In genomic region chr18:666177-666576, GRCh38 we compare ENCODE assay signal across 12 cellular contexts. TPM values are rescaled to one million over a fixed set of nuclear protein-coding genes. Genes with fewer than 3 reads are reported as not detected.
DNase-seq lines count a peak whose midpoint lies in the region; ATAC-seq, FAIRE-seq and TF ChIP-seq lines count a peak whose summit lies in the region.
"Had no signal": no experiment of that assay in that cellular context is flagged by ENCODE, and none has a peak within 500 bp of the region (broad histone marks: within the 10 kb centered on the region; RNA-seq: fewer than 3 reads in every experiment).

No MANE protein-coding gene starts in this region.

- no peaks in the 10 kb centered on the region for H4K20me1 ChIP-seq in neural progenitor cell (ENCODE audit: low read depth)

- H3K4me2 ChIP-seq in neural progenitor cell, result no peak overlapping the region

- H2AFZ ChIP-seq in neural progenitor cell (replicated peaks), result no peak overlapping the region

- peaks cover 9% of the 10 kb centered on the region for H3K36me3 ChIP-seq in bronchial epithelial cell (ENCODE audit: control insufficient read depth, insufficient read depth, low read length)
- H3K36me3 ChIP-seq in neural progenitor cell, result peaks cover 19% of the 10 kb centered on the region

- TF ChIP-seq CTCF in LNCaP clone FGC (IDR thresholded peaks at IDR 0.05; ENCODE audit: control insufficient read depth, extremely low read depth, insufficient read depth), result 0 out of 2 replicates have a peak, but pooled peaks have one; percentile 25
- peak; percentile 32 for TF ChIP-seq CTCF in bronchial epithelial cell (IDR thresholded peaks at IDR 0.05; ENCODE audit: insufficient read depth, low read length, severe bottlenecking)
- TF ChIP-seq CTCF in neural progenitor cell (IDR thresholded peaks at IDR 0.05), result peak; percentile 50

- no peaks in the 10 kb centered on the region for H3K4me1 ChIP-seq in neural progenitor cell

- H3K4me1 Mint-ChIP-seq in activated CD4-positive, alpha-beta memory T cell treated with anti-CD3 and anti-CD28 coated beads, Interleukin-2, amount 10 ng/mL, durations not matched to agents 7 days and 5 days, result peaks cover 30% of the 10 kb centered on the region
- no peaks in the 10 kb centered on the region for H3K4me1 Mint-ChIP-seq in activated CD4-positive, alpha-beta memory T cell treated with anti-CD3 and anti-CD28 coated beads for 36 hours (ENCODE audit: low read depth)
- no peaks in the 10 kb centered on the region for H3K4me1 Mint-ChIP-seq in neural progenitor cell

- no peak for FAIRE-seq in bronchial epithelial cell (lab: Jason Lieb, UNC)

- peaks cover 23% of the 10 kb centered on the region for H3K79me2 ChIP-seq in neural progenitor cell (ENCODE audit: low read depth)

- H3K9me3 ChIP-seq in neural progenitor cell (ENCODE audit: low read depth), result no peaks in the 10 kb centered on the region

- no peak for DNase-seq in activated CD4-positive, alpha-beta memory T cell treated with anti-CD3 and anti-CD28 coated beads, Interleukin-2, amount 10 ng/mL, durations not matched to agents 7 days and 5 days
- no peak for DNase-seq in activated CD4-positive, alpha-beta memory T cell treated with anti-CD3 and anti-CD28 coated beads for 36 hours
- DNase-seq in LNCaP clone FGC (ENCODE audit: low read depth) (no peak), bronchial epithelial cell (ENCODE audit: low read depth) (no peak), neural progenitor cell (ENCODE audit: low spot score) (peak; percentile 18)
- no peak for DNase-seq in central memory CD4-positive, alpha-beta T cell
- DNase-seq: activated CD4-positive, alpha-beta T cell treated with anti-CD3 and anti-CD28 coated beads, Interleukin-2, amount 10 ng/mL, durations not matched to agents 7 days and 5 days; NCI-H2107 had no signal

- H3K27me3 ChIP-seq in bronchial epithelial cell (ENCODE audit: control insufficient read depth, insufficient read depth, low read length) (no peaks in the 10 kb centered on the region), neural progenitor cell (no peaks in the 10 kb centered on the region)

- H3K9ac ChIP-seq in neural progenitor cell, result no peak overlapping the region

- H3K27me3 Mint-ChIP-seq in activated CD4-positive, alpha-beta memory T cell treated with anti-CD3 and anti-CD28 coated beads, Interleukin-2, amount 10 ng/mL, durations not matched to agents 7 days and 5 days, result no peaks in the 10 kb centered on the region
- no peaks in the 10 kb centered on the region for H3K27me3 Mint-ChIP-seq in activated CD4-positive, alpha-beta memory T cell treated with anti-CD3 and anti-CD28 coated beads for 36 hours
- peaks cover 3% of the 10 kb centered on the region for H3K27me3 Mint-ChIP-seq in neural progenitor cell (ENCODE audit: insufficient read depth, low read depth)
- H3K27me3 Mint-ChIP-seq: activated CD4-positive, alpha-beta T cell treated with anti-CD3 and anti-CD28 coated beads, Interleukin-2, amount 10 ng/mL, durations not matched to agents 7 days and 5 days had no signal

- peak overlapping the region; percentile 61 for H3K27ac Mint-ChIP-seq in activated CD4-positive, alpha-beta memory T cell treated with anti-CD3 and anti-CD28 coated beads, Interleukin-2, amount 10 ng/mL, durations not matched to agents 7 days and 5 days
- no peak overlapping the region for H3K27ac Mint-ChIP-seq in activated CD4-positive, alpha-beta memory T cell treated with anti-CD3 and anti-CD28 coated beads for 36 hours
- no peak overlapping the region for H3K27ac Mint-ChIP-seq in neural progenitor cell
- H3K27ac Mint-ChIP-seq: activated CD4-positive, alpha-beta T cell treated with anti-CD3 and anti-CD28 coated beads, Interleukin-2, amount 10 ng/mL, durations not matched to agents 7 days and 5 days; activated naive CD4-positive, alpha-beta T cell treated with anti-CD3 and anti-CD28 coated beads, Interleukin-2, amount 50 U/mL, for 72 hours had no signal

- ATAC-seq in HG02981 (IDR thresholded peaks at IDR 0.05; ENCODE audit: unreplicated experiment) (no peak), GM19463 (IDR thresholded peaks at IDR 0.05; ENCODE audit: unreplicated experiment) (no peak)

- H3K4me3 ChIP-seq in LNCaP clone FGC (ENCODE audit: low read depth, low read length) (no peak overlapping the region), bronchial epithelial cell (ENCODE audit: low read depth, low read length) (no peak overlapping the region), neural progenitor cell (no peak overlapping the region)
- H3K4me3 ChIP-seq: skin epidermis had no signal

- intact Hi-C loops in activated CD4-positive, alpha-beta memory T cell treated with anti-CD3 and anti-CD28 coated beads for 36 hours (cut with micrococcal nuclease), result no loop called here

- no peak overlapping the region for H3K4me3 Mint-ChIP-seq in activated CD4-positive, alpha-beta memory T cell treated with anti-CD3 and anti-CD28 coated beads, Interleukin-2, amount 10 ng/mL, durations not matched to agents 7 days and 5 days
- no peak overlapping the region for H3K4me3 Mint-ChIP-seq in activated CD4-positive, alpha-beta memory T cell treated with anti-CD3 and anti-CD28 coated beads for 36 hours
- peak overlapping the region; percentile 27 for H3K4me3 Mint-ChIP-seq in neural progenitor cell
- H3K4me3 Mint-ChIP-seq: activated CD4-positive, alpha-beta T cell treated with anti-CD3 and anti-CD28 coated beads, Interleukin-2, amount 10 ng/mL, durations not matched to agents 7 days and 5 days had no signal

- no peak overlapping the region for H3K27ac ChIP-seq in neural progenitor cell
- H3K27ac ChIP-seq: skin epidermis had no signal

- H3K36me3 Mint-ChIP-seq in activated CD4-positive, alpha-beta memory T cell treated with anti-CD3 and anti-CD28 coated beads, Interleukin-2, amount 10 ng/mL, durations not matched to agents 7 days and 5 days (ENCODE audit: low read depth), result peaks cover 71% of the 10 kb centered on the region
- H3K36me3 Mint-ChIP-seq in activated CD4-positive, alpha-beta memory T cell treated with anti-CD3 and anti-CD28 coated beads for 36 hours, result peaks cover 64% of the 10 kb centered on the region
- H3K36me3 Mint-ChIP-seq in neural progenitor cell, result peaks cover 54% of the 10 kb centered on the region

- CTCF ChIA-PET in activated CD4-positive, alpha-beta memory T cell treated with anti-CD3 and anti-CD28 coated beads, Interleukin-2, amount 10 ng/mL, durations not matched to agents 7 days and 5 days (lab: Charles Lee), result interaction anchor here (0.6 to 1.2 kb wide), 5 partner anchors 8 to 145 kb away, joined by 3 read pairs; no protein-coding TSS in a partner anchor
- CTCF ChIA-PET in activated CD4-positive, alpha-beta memory T cell treated with anti-CD3 and anti-CD28 coated beads for 36 hours (lab: Charles Lee), result interaction anchor here (1.0 kb wide), 2 partner anchors 164 to 173 kb away, joined by 3 read pairs; no protein-coding TSS in a partner anchor

- peaks cover 4% of the 10 kb centered on the region for H3K9me3 Mint-ChIP-seq in activated CD4-positive, alpha-beta memory T cell treated with anti-CD3 and anti-CD28 coated beads, Interleukin-2, amount 10 ng/mL, durations not matched to agents 7 days and 5 days
- H3K9me3 Mint-ChIP-seq in activated CD4-positive, alpha-beta memory T cell treated with anti-CD3 and anti-CD28 coated beads for 36 hours, result peaks cover 16% of the 10 kb centered on the region
- H3K9me3 Mint-ChIP-seq in neural progenitor cell, result peaks cover 17% of the 10 kb centered on the region

- POLR2A ChIA-PET in activated CD4-positive, alpha-beta memory T cell treated with anti-CD3 and anti-CD28 coated beads, Interleukin-2, amount 10 ng/mL, durations not matched to agents 7 days and 5 days (lab: Charles Lee), result interaction anchor here (1.3 kb wide), 1 partner anchor 9 kb away, joined by 4 read pairs; the partner anchor contains the start of gene TYMS
- POLR2A ChIA-PET in activated CD4-positive, alpha-beta memory T cell treated with anti-CD3 and anti-CD28 coated beads for 36 hours (lab: Charles Lee), result no interaction called here

- no peaks in the 10 kb centered on the region for H3F3A ChIP-seq in neural progenitor cell (ENCODE audit: low read depth)

RNA-seq across cellular contexts. Expression of gene TYMS, which starts 8.7 kb away (rescaled TPM):
- total RNA-seq in activated CD4-positive, alpha-beta memory T cell treated with anti-CD3 and anti-CD28 coated beads, Interleukin-2, amount 10 ng/mL, durations not matched to agents 7 days and 5 days, result 100 to 1,000 TPM; 279 to 288 TPM
- total RNA-seq in activated CD4-positive, alpha-beta memory T cell treated with anti-CD3 and anti-CD28 coated beads for 36 hours, result 100 to 1,000 TPM; 281 to 287 TPM
- total RNA-seq in bronchial epithelial cell (3.1 and 5.5 TPM in 2 replicates), neural progenitor cell (ENCODE audit: low replicate concordance) (60.3 and 86.9 TPM in 2 replicates)

RNA-seq across cellular contexts. Expression of gene ENOSF1, which starts 46.3 kb away (rescaled TPM):
- total RNA-seq in activated CD4-positive, alpha-beta memory T cell treated with anti-CD3 and anti-CD28 coated beads, Interleukin-2, amount 10 ng/mL, durations not matched to agents 7 days and 5 days, result 10 to 100 TPM; 65.3 to 67.1 TPM
- 10 to 100 TPM; 59.1 to 61.2 TPM for total RNA-seq in activated CD4-positive, alpha-beta memory T cell treated with anti-CD3 and anti-CD28 coated beads for 36 hours
- total RNA-seq in bronchial epithelial cell, result 25.5 and 39.3 TPM in 2 replicates
- total RNA-seq in neural progenitor cell (ENCODE audit: low replicate concordance), result 20.2 and 29.7 TPM in 2 replicates
